ENCODE assay signal across 8 cellular contexts in the genomic region with DNA sequence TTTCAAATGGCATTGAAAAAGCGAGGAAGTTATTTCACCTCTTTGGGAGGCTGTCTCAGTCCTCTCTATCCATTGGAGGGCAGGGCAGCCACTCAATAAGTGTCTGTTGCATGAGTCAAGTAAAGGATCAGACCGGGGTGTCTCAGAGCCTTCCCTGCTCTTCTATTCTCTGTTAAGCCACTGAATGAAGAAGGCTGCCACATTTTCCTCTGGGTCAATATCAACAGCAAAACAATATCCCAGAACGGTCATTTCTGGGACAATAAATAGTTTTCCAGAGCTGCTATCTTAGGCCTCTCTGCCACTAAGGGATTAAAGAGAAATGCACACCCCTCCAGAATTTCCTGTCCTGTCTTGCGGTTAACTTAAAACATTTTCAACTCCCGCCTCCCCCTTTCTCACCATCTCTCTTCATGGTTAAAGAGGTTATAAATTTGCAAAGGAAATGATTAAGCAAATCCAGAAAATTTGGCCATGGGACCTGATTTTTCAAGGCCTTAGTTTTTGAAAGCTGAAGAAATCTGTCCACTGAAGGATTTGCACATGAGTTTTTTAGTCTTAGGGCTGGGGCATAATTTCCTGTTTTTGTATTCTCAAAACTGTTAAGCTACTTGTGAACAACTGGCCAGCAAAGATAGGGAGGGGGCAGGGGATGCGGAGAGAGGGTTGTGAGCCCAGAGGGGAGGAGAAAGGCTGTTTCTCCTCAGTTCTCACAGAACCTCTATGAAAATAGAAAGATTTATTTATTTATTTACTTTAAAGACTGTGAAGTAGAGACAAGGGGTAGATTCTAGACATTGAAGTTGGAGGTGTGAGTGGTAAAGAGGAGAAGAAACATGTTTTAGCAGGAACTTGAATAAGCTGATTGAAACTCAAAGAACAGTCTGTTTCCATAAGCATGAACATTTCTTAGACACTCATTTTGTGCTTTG.
DNase-seq lines count a peak whose midpoint lies in the region; ATAC-seq lines count a peak whose summit lies in the region.

No MANE protein-coding gene starts in this region.

- ATAC-seq in naive B cell (ENCODE audit: low read depth in 2 of 2) = peak; percentile 48 to 60

- no peaks in the 10 kb centered on the region for H3K36me3 Mint-ChIP-seq in naive B cell

- no peaks in the 10 kb centered on the region for H3K27me3 Mint-ChIP-seq in naive B cell

- no peaks in the 10 kb centered on the region for H3K9me3 Mint-ChIP-seq in naive B cell

- peaks cover 55 to 67% (median 56%) of the 10 kb centered on the region in 3 donors for H3K4me1 Mint-ChIP-seq in naive B cell

- H3K27ac Mint-ChIP-seq in naive B cell = peak overlapping the region; percentile 65 to 94 (median 77)

- DNase-seq in GDM1 (lab: John Stamatoyannopoulos, UW) (peak; percentile 49), H4 (ENCODE audit: low spot score) (peak; percentile 28), OCI-M2 (lab: John Stamatoyannopoulos, UW; ENCODE audit: unreplicated experiment) (peak; percentile 89), dedifferentiated amniotic fluid mesenchymal stem cell (ENCODE audit: extremely low spot score) (peak; percentile 63), naive B cell (no peak), amygdala (lab: John Stamatoyannopoulos, UW) (no peak), COLO668 (lab: John Stamatoyannopoulos, UW; ENCODE audit: unreplicated experiment) (no peak), SW 1271 (lab: John Stamatoyannopoulos, UW) (no peak)

- peak overlapping the region; percentile 1 to 89 (median 74) for H3K4me3 Mint-ChIP-seq in naive B cell

Comparison
In these comparisons a context has a peak if more than half of its experiments do, and no peak if none do; other contexts are left out.
1. DNase-seq: peak in GDM1 (single experiment), H4 (single experiment), OCI-M2 (single experiment) and dedifferentiated amniotic fluid mesenchymal stem cell (single experiment); none in naive B cell (single experiment), amygdala (0 of 56), COLO668 (single experiment) and SW 1271 (0 of 2).